ENCODE assay signal across 19 cellular contexts in the genomic region with DNA sequence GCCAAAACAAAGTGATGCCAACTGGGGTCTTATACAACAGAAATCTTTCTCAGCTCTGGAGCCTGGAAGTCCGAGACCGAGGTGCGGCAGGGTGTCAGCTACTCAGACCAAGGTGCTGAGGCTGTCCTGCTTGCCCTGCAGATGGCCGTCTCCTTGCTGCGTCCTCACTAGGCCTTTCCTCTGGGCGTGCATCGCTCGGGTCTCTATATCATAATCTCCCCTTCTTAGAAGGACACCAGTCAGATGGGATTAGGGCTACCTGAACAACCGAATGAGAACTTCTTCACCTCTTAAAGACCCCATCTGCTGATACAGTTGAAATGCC.
DNase-seq lines count a peak whose midpoint lies in the region; TF ChIP-seq lines count a peak whose summit lies in the region.
"Had no signal": no experiment of that assay in that cellular context is flagged by ENCODE, and none has a peak within 500 bp of the region (broad histone marks: within the 10 kb centered on the region; RNA-seq: fewer than 3 reads in every experiment).

No MANE protein-coding gene starts in this region.

- intact Hi-C loops in PC-9 (cut with micrococcal nuclease; ENCODE audit: unreplicated experiment), result no loop called here

- H4K20me1 ChIP-seq in neural progenitor cell (ENCODE audit: low read depth) (no peaks in the 10 kb centered on the region), PC-9 (ENCODE audit: insufficient read depth) (no peaks in the 10 kb centered on the region)

- TF ChIP-seq CTCF in coronary artery (IDR thresholded peaks at IDR 0.05), result no peak
- TF ChIP-seq CTCF in neural progenitor cell (IDR thresholded peaks at IDR 0.05), result no peak
- TF ChIP-seq CTCF in PC-9 (conservative IDR thresholded peaks at IDR 0.05), result no peak

- H3K4me1 Mint-ChIP-seq in neural progenitor cell, result peaks cover 9% of the 10 kb centered on the region
- H3K4me1 Mint-ChIP-seq: B cell; CD4-positive, CD25-positive, alpha-beta regulatory T cell had no signal

- H3K27ac ChIP-seq in coronary artery (no peak overlapping the region), neural progenitor cell (no peak overlapping the region), PC-9 (no peak overlapping the region)
- H3K27ac ChIP-seq: 22Rv1, BLaER1, C4-2B had no signal

- no peaks in the 10 kb centered on the region for H3K79me2 ChIP-seq in neural progenitor cell (ENCODE audit: low read depth)
- no peaks in the 10 kb centered on the region for H3K79me2 ChIP-seq in PC-9 (ENCODE audit: low read depth)

- CTCF ChIA-PET in PC-9 (lab: Charles Lee), result no interaction called here

- no peak overlapping the region for H3K4me3 Mint-ChIP-seq in neural progenitor cell
- H3K4me3 Mint-ChIP-seq: B cell; CD4-positive, CD25-positive, alpha-beta regulatory T cell; CD8-positive, alpha-beta T cell; GM23338; H9 had no signal

- H3K36me3 ChIP-seq in neural progenitor cell (no peaks in the 10 kb centered on the region), PC-9 (ENCODE audit: low read depth) (no peaks in the 10 kb centered on the region)

- H3K4me3 ChIP-seq in coronary artery, result no peak overlapping the region
- no peak overlapping the region for H3K4me3 ChIP-seq in neural progenitor cell
- H3K4me3 ChIP-seq in PC-9, result no peak overlapping the region
- H3K4me3 ChIP-seq: BLaER1, GM12878, GM23338 had no signal

- H2AFZ ChIP-seq in neural progenitor cell (replicated peaks) (no peak overlapping the region), PC-9 (no peak overlapping the region)
- H2AFZ ChIP-seq: GM23338 had no signal

- H3K27ac Mint-ChIP-seq in neural progenitor cell, result peak overlapping the region; percentile 73
- H3K27ac Mint-ChIP-seq: B cell; CD4-positive, CD25-positive, alpha-beta regulatory T cell; CD8-positive, alpha-beta T cell; GM23338 had no signal

- H3K9me2 ChIP-seq in PC-9 (ENCODE audit: insufficient read depth), result no peaks in the 10 kb centered on the region

- no peak overlapping the region for H3K9ac ChIP-seq in neural progenitor cell
- H3K9ac ChIP-seq: BLaER1 had no signal

- H3K4me2 ChIP-seq in neural progenitor cell, result no peak overlapping the region
- H3K4me2 ChIP-seq in PC-9, result no peak overlapping the region
- H3K4me2 ChIP-seq: BLaER1, GM23338 had no signal

- DNase-seq in activated CD8-positive, alpha-beta memory T cell treated with anti-CD3 and anti-CD28 coated beads for 24 hours, result peak; percentile 21
- DNase-seq in activated CD8-positive, alpha-beta memory T cell treated with anti-CD3 and anti-CD28 coated beads, Interleukin-2, amount 50 U/mL, for 48 hours, result no peak
- DNase-seq in coronary artery (ENCODE audit: low spot score), result peak; percentile 59
- DNase-seq in neural progenitor cell (ENCODE audit: low spot score), result no peak
- DNase-seq in NCI-H2029 (lab: John Stamatoyannopoulos, UW), result no peak
- DNase-seq in PC-9, result no peak
- DNase-seq: CD4-positive, CD25-positive, alpha-beta regulatory T cell; DMS 273 treated with DMSO at 0.1 percent for 48 hours; DMS79; EL; GDM1; H9 had no signal

- H3K4me1 ChIP-seq in neural progenitor cell (no peaks in the 10 kb centered on the region), PC-9 (replicated peaks; ENCODE audit: insufficient read depth) (no peaks in the 10 kb centered on the region)
- H3K4me1 ChIP-seq: BLaER1 had no signal

- H3K36me3 Mint-ChIP-seq in neural progenitor cell, result peaks cover 4% of the 10 kb centered on the region

- H3K27me3 Mint-ChIP-seq in neural progenitor cell (ENCODE audit: insufficient read depth, low read depth), result peaks cover 6% of the 10 kb centered on the region
- H3K27me3 Mint-ChIP-seq: B cell; CD4-positive, CD25-positive, alpha-beta regulatory T cell had no signal

- BruUV-seq in PC-9 (replicated peaks; lab: Mats Ljungman, UMichigan), result no TSS peak

- POLR2A ChIA-PET in PC-9 (lab: Charles Lee; ENCODE audit: unreplicated experiment), result no interaction called here

- H3F3A ChIP-seq in neural progenitor cell (ENCODE audit: low read depth) (no peaks in the 10 kb centered on the region), PC-9 (ENCODE audit: insufficient read depth, low read depth) (no peaks in the 10 kb centered on the region)

- peaks cover 11% of the 10 kb centered on the region for H3K9me3 Mint-ChIP-seq in neural progenitor cell

- H3K27me3 ChIP-seq in neural progenitor cell (no peaks in the 10 kb centered on the region), PC-9 (ENCODE audit: insufficient read depth, low read depth) (no peaks in the 10 kb centered on the region)
- H3K27me3 ChIP-seq: BLaER1 had no signal

- H3K9me3 ChIP-seq in neural progenitor cell (ENCODE audit: low read depth) (no peaks in the 10 kb centered on the region), PC-9 (ENCODE audit: insufficient read depth, low read depth) (no peaks in the 10 kb centered on the region)

Comparison
In these comparisons a context has a peak if more than half of its experiments do, and no peak if none do; other contexts are left out.
1. DNase-seq: peak in activated CD8-positive, alpha-beta memory T cell treated with anti-CD3 and anti-CD28 coated beads for 24 hours (single experiment) and coronary artery (single experiment); none in activated CD8-positive, alpha-beta memory T cell treated with anti-CD3 and anti-CD28 coated beads, Interleukin-2, amount 50 U/mL, for 48 hours (single experiment), neural progenitor cell (single experiment), NCI-H2029 (single experiment) and PC-9 (0 of 2).